In genomic region chr2:173972165-173972564, GRCh38 we compare ENCODE assay signal across 27 cellular contexts.
"Had no signal": no experiment of that assay in that cellular context is flagged by ENCODE, and none has a peak within 500 bp of the region (broad histone marks: within the 10 kb centered on the region; RNA-seq: fewer than 3 reads in every experiment).

No MANE protein-coding gene starts in this region.

- H2AFZ ChIP-seq: neural progenitor cell, parathyroid adenoma had no signal

- H3K4me2 ChIP-seq: neural progenitor cell had no signal

- H3K36me3 Mint-ChIP-seq: memory B cell; natural killer cell treated with Interleukin-12 subunit alpha and Interleukin-12 subunit beta and Interleukin-15 and Interleukin-18, amount 100 ng/mL, for 72 hours; neural progenitor cell; stimulated activated naive B cell treated with anti-CD40 and anti-IgM and Interleukin-4, amounts not matched to agents 10 μg/mL and 1 μg/mL and 100 μg/mL, for 72 hours had no signal

- H3K27me3 ChIP-seq: esophagus squamous epithelium, heart right ventricle, neural progenitor cell, suprapubic skin, transverse colon, upper lobe of right lung, vagina had no signal

- FAIRE-seq: endothelial cell of umbilical vein, islet of Langerhans had no signal

- H3K27me3 Mint-ChIP-seq: memory B cell; progenitor cell of endocrine pancreas; stimulated activated naive B cell treated with anti-CD40 and anti-IgM and Interleukin-4, amounts not matched to agents 10 μg/mL and 1 μg/mL and 100 μg/mL, for 72 hours; stimulated activated naive CD8-positive, alpha-beta T cell treated with anti-CD3 and anti-CD28 coated beads, Interleukin-15, amount 100 ng/mL, for 72 hours had no signal

- H3K79me2 ChIP-seq: parathyroid adenoma had no signal

- ATAC-seq: heart right ventricle, left ventricle myocardium superior, right cardiac atrium, upper lobe of right lung had no signal

- H3K27ac Mint-ChIP-seq: memory B cell; natural killer cell treated with Interleukin-12 subunit alpha and Interleukin-12 subunit beta and Interleukin-15 and Interleukin-18, amount 100 ng/mL, for 72 hours; progenitor cell of endocrine pancreas; stimulated activated naive B cell treated with anti-CD40 and anti-IgM and Interleukin-4, amounts not matched to agents 10 μg/mL and 1 μg/mL and 100 μg/mL, for 72 hours had no signal

- DNase-seq: dermis blood vessel endothelial cell; effector memory CD4-positive, alpha-beta T cell; erythroblast; esophagus squamous epithelium; foreskin melanocyte; glutamatergic neuron; heart right ventricle; hippocampal formation; left ventricle myocardium superior; right cardiac atrium; stimulated activated CD4-positive, alpha-beta T cell treated with anti-CD3 and anti-CD28 coated beads, Interleukin-2, amount 100 ng/mL, for 48 hours; stimulated activated naive B cell treated with anti-CD40 and anti-IgM and Interleukin-4, amounts not matched to agents 10 μg/mL and 1 μg/mL and 100 μg/mL, for 72 hours; stimulated activated naive CD8-positive, alpha-beta T cell treated with anti-CD3 and anti-CD28 coated beads, Interleukin-15, amount 100 ng/mL, for 72 hours; transverse colon; upper lobe of right lung had no signal

- H3K4me1 ChIP-seq: esophagus squamous epithelium, neural progenitor cell, parathyroid adenoma, suprapubic skin, upper lobe of right lung, vagina had no signal

- H3K9ac ChIP-seq: neural progenitor cell, parathyroid adenoma had no signal

- H3K27ac ChIP-seq: coronary artery, esophagus squamous epithelium, heart right ventricle, neural progenitor cell, parathyroid adenoma, skin epidermis, suprapubic skin, transverse colon, upper lobe of right lung, vagina had no signal

- H3K36me3 ChIP-seq: esophagus squamous epithelium, heart right ventricle, neural progenitor cell, suprapubic skin, transverse colon, upper lobe of right lung, vagina had no signal

- H3K9me3 ChIP-seq: esophagus squamous epithelium, heart right ventricle, suprapubic skin, transverse colon, upper lobe of right lung, vagina had no signal

- H3K4me3 ChIP-seq: coronary artery, esophagus squamous epithelium, heart right ventricle, lung, neural progenitor cell, skin epidermis, suprapubic skin, transverse colon, upper lobe of right lung, vagina had no signal

- H3K9me3 Mint-ChIP-seq: memory B cell; natural killer cell treated with Interleukin-12 subunit alpha and Interleukin-12 subunit beta and Interleukin-15 and Interleukin-18, amount 100 ng/mL, for 72 hours; neural progenitor cell; stimulated activated naive B cell treated with anti-CD40 and anti-IgM and Interleukin-4, amounts not matched to agents 10 μg/mL and 1 μg/mL and 100 μg/mL, for 72 hours; stimulated activated naive CD8-positive, alpha-beta T cell treated with anti-CD3 and anti-CD28 coated beads, Interleukin-15, amount 100 ng/mL, for 72 hours had no signal

- H3K4me3 Mint-ChIP-seq: memory B cell; natural killer cell treated with Interleukin-12 subunit alpha and Interleukin-12 subunit beta and Interleukin-15 and Interleukin-18, amount 100 ng/mL, for 72 hours; neural progenitor cell; stimulated activated naive B cell treated with anti-CD40 and anti-IgM and Interleukin-4, amounts not matched to agents 10 μg/mL and 1 μg/mL and 100 μg/mL, for 72 hours; stimulated activated naive CD8-positive, alpha-beta T cell treated with anti-CD3 and anti-CD28 coated beads, Interleukin-15, amount 100 ng/mL, for 72 hours had no signal
